Comparison of ENCODE assay signal across 7 cellular contexts in the genomic region with DNA sequence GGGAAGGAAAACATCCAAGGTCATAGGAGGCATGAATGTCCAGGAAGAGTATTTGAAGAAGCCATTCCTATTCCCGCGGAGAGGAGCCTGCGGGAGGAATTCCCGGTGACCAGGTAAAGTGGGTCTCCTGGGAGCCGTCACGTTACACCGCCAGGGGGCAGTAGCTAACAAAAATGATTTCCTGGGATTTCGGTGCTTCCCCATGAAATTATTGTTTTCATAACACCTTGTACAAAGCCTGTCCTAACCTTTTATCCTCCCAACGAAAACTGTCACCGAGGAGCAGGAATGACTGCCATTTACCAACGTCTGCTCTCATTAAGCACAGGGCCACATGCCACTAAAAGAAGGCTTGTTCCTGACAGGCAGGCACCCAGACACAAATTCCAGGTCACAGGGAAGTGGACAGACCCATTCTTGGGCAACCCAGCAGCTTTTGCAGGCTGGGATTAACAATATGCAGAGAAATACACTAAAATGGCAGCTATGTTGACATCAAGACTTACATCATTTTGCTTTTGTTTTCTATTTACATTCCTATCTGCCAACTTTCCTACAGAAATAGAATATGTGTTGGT. TPM values are rescaled to one million over a fixed set of nuclear protein-coding genes. Genes with fewer than 3 reads are reported as not detected.
DNase-seq lines count a peak whose midpoint lies in the region; ATAC-seq, FAIRE-seq and TF ChIP-seq lines count a peak whose summit lies in the region.

No MANE protein-coding gene starts in this region.

- peak; percentile 82 for TF ChIP-seq CTCF in RWPE2 (IDR thresholded peaks at IDR 0.05; ENCODE audit: poor library complexity, severe bottlenecking)
- peak; percentile 59 to 90 (median 77) for TF ChIP-seq CTCF in prostate gland (IDR thresholded peaks at IDR 0.05)

- H3K9me3 ChIP-seq in RWPE2 (ENCODE audit: severe bottlenecking) = no peaks in the 10 kb centered on the region
- H3K9me3 ChIP-seq in prostate gland = no peaks in the 10 kb centered on the region

- ATAC-seq in RWPE2 (ENCODE audit: low read depth) (peak; percentile 73; the same call in 2 of the 3 replicates), GM18511 (IDR thresholded peaks at IDR 0.05; ENCODE audit: unreplicated experiment) (no peak)

- H3K36me3 ChIP-seq in RWPE2 (ENCODE audit: low read depth) (no peaks in the 10 kb centered on the region), prostate gland (no peaks in the 10 kb centered on the region)

- H3K4me1 ChIP-seq in RWPE2 (ENCODE audit: insufficient read depth, poor library complexity, severe bottlenecking) = no peaks in the 10 kb centered on the region
- no peaks in the 10 kb centered on the region for H3K4me1 ChIP-seq in prostate gland (replicated peaks)

- no peak for TF ChIP-seq POLR2A in H54 (IDR thresholded peaks at IDR 0.05; ENCODE audit: low read depth, low read length)
- no peak for TF ChIP-seq POLR2A in prostate gland (IDR thresholded peaks at IDR 0.05)

- DNase-seq in H54 (ENCODE audit: insufficient read length, low spot score) (peak; percentile 79), RWPE2 (ENCODE audit: low spot score) (no peak), globus pallidus (ENCODE audit: low spot score) (peak; percentile 31), prostate gland (ENCODE audit: low spot score) (peak; percentile 62), RPMI8226 (no peak), COR-L47 (lab: John Stamatoyannopoulos, UW) (no peak)

- intact Hi-C loops in prostate gland (cut with DNase I) = loop anchor here (5.0 to 10.0 kb wide), 3 partner anchors 128 to 890 kb away; no protein-coding TSS in a partner anchor

- H3K4me3 ChIP-seq in RWPE2 (ENCODE audit: severe bottlenecking) (no peak overlapping the region), prostate gland (no peak overlapping the region)

- H3K27me3 ChIP-seq in RWPE2 (ENCODE audit: insufficient read depth, poor library complexity, severe bottlenecking) (no peaks in the 10 kb centered on the region), prostate gland (replicated peaks; ENCODE audit: insufficient read depth) (no peaks in the 10 kb centered on the region)

- H3K27ac ChIP-seq in RWPE2 (ENCODE audit: poor library complexity, severe bottlenecking) = no peak overlapping the region
- H3K27ac ChIP-seq in prostate gland = no peak overlapping the region

- FAIRE-seq in H54 (lab: Jason Lieb, UNC) = peak; percentile 90

- 9% methylated on average over 11 of the region's 11 CpGs for WGBS in prostate gland

RNA-seq across cellular contexts. Expression of gene CTSL, which starts 41.2 kb away (rescaled TPM):
- total RNA-seq in prostate gland = 10 to 100 TPM; 87.3 to 90.1 TPM

Comparison
In these comparisons a context has a peak if more than half of its experiments do, and no peak if none do; other contexts are left out.
1. DNase-seq: peak in H54 (single experiment), globus pallidus (single experiment) and prostate gland (single experiment); none in RWPE2 (single experiment), RPMI8226 (single experiment) and COR-L47 (single experiment).